In the genomic region with DNA sequence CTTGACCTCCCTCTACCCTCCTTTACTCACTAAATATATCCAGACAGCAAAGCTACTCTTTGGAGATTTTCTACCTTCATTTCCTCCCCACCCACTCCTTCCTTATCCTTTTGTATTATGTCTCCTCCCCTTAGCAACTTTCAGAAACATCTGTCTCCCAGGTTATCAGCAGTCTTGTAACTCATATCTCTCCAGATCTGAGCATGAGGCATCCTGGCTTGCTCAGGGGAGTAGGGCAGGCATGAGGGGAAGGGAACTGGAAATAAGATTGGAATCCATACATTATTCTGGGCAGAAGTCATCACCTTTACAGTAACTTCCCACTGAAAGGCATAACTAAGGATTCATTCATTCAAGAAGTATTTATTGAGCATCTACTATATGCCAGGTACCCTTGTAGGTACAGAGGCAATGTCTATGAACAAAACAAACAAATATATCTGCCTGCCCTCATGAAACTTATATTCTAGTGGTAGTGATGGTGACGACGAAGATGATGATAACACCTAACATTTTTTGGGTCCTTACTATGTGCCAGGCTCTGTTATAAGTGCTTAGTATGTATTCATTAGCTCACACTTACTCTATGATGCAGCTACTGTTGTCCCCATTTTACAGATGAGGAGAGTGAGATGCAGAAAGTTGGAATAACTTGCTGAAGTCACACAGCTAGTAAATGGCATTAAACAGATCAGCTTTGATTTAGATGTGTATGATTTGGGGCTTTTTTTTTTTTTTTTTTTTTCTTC, we compare ENCODE assay signal across 28 cellular contexts.
"Had no signal": no experiment of that assay in that cellular context is flagged by ENCODE, and none has a peak within 500 bp of the region (broad histone marks: within the 10 kb centered on the region; RNA-seq: fewer than 3 reads in every experiment).

No MANE protein-coding gene starts in this region.

- H3K36me3 ChIP-seq: adrenal gland, colonic mucosa, left ventricle myocardium inferior, ovary, sigmoid colon, upper lobe of left lung, vagina had no signal

- H3K27ac Mint-ChIP-seq: activated CD8-positive, alpha-beta T cell treated with anti-CD3 and anti-CD28 coated beads for 36 hours; activated T-cell treated with anti-CD3 and anti-CD28 coated beads, Interleukin-2, amount 50 U/mL, for 72 hours; nephron progenitor cell; progenitor cell of endocrine pancreas; stimulated activated naive CD8-positive, alpha-beta T cell treated with anti-CD3 and anti-CD28 coated beads, Interleukin-15, amount 100 ng/mL, for 72 hours; T-helper 2 cell treated with Interferon-gamma antibody and Interleukin-4, amounts not matched to agents 5 μg/mL and 100 μg/mL, for 36 hours had no signal

- ATAC-seq: activated CD8-positive, alpha-beta T cell treated with anti-CD3 and anti-CD28 coated beads for 36 hours; activated T-cell treated with anti-CD3 and anti-CD28 coated beads, Interleukin-2, amount 50 U/mL, for 72 hours; body of pancreas; mucosa of descending colon; stimulated activated effector memory CD8-positive, alpha-beta T cell treated with anti-CD3 and anti-CD28 coated beads, Interleukin-12 subunit alpha, Interleukin-12 subunit beta, amount 100 ng/mL, for 72 hours; stimulated activated naive CD8-positive, alpha-beta T cell treated with anti-CD3 and anti-CD28 coated beads, Interleukin-15, amount 100 ng/mL, for 72 hours had no signal

- H3K27me3 Mint-ChIP-seq: activated CD8-positive, alpha-beta T cell treated with anti-CD3 and anti-CD28 coated beads for 36 hours; stimulated activated naive CD8-positive, alpha-beta T cell treated with anti-CD3 and anti-CD28 coated beads, Interleukin-15, amount 100 ng/mL, for 72 hours had no signal

- H3K4me3 Mint-ChIP-seq: activated CD8-positive, alpha-beta T cell treated with anti-CD3 and anti-CD28 coated beads for 36 hours; activated T-cell treated with anti-CD3 and anti-CD28 coated beads, Interleukin-2, amount 50 U/mL, for 72 hours; nephron progenitor cell; stimulated activated effector memory CD8-positive, alpha-beta T cell treated with anti-CD3 and anti-CD28 coated beads, Interleukin-12 subunit alpha, Interleukin-12 subunit beta, amount 100 ng/mL, for 72 hours; stimulated activated naive CD8-positive, alpha-beta T cell treated with anti-CD3 and anti-CD28 coated beads, Interleukin-15, amount 100 ng/mL, for 72 hours; T-helper 2 cell treated with Interferon-gamma antibody and Interleukin-4, amounts not matched to agents 5 μg/mL and 100 μg/mL, for 36 hours had no signal

- H3K27ac ChIP-seq: adrenal gland, body of pancreas, colonic mucosa, left ventricle myocardium inferior, ovary, sigmoid colon, upper lobe of left lung, vagina had no signal

- H3K9me3 Mint-ChIP-seq: activated CD8-positive, alpha-beta T cell treated with anti-CD3 and anti-CD28 coated beads for 36 hours; activated T-cell treated with anti-CD3 and anti-CD28 coated beads, Interleukin-2, amount 50 U/mL, for 72 hours; nephron progenitor cell; stimulated activated effector memory CD8-positive, alpha-beta T cell treated with anti-CD3 and anti-CD28 coated beads, Interleukin-12 subunit alpha, Interleukin-12 subunit beta, amount 100 ng/mL, for 72 hours; stimulated activated naive CD8-positive, alpha-beta T cell treated with anti-CD3 and anti-CD28 coated beads, Interleukin-15, amount 100 ng/mL, for 72 hours; T-helper 2 cell treated with Interferon-gamma antibody and Interleukin-4, amounts not matched to agents 5 μg/mL and 100 μg/mL, for 36 hours had no signal

- H3K9me3 ChIP-seq: adrenal gland, body of pancreas, colonic mucosa, left ventricle myocardium inferior, mucosa of descending colon, ovary, sigmoid colon, upper lobe of left lung, vagina had no signal

- DNase-seq: activated CD4-positive, alpha-beta T cell treated with anti-CD3 and anti-CD28 coated beads for 48 hours; activated CD8-positive, alpha-beta T cell treated with anti-CD3 and anti-CD28 coated beads for 36 hours; activated gamma-delta T cell; activated naive CD4-positive, alpha-beta T cell treated with anti-CD3 and anti-CD28 coated beads, Interleukin-2, amount 50 U/mL, for 16 hours; activated T-cell treated with anti-CD3 and anti-CD28 coated beads, Interleukin-2, amount 50 U/mL, for 72 hours; adrenal gland; aorta; body of pancreas; colonic mucosa; effector CD8-positive, alpha-beta T cell; islet precursor cell; left ventricle myocardium inferior; mucosa of descending colon; nephron progenitor cell; ovary; retina; sigmoid colon; small intestine; stimulated activated CD4-positive, alpha-beta T cell treated with anti-CD3 and anti-CD28 coated beads, Interleukin-4, amount 100 ng/mL, for 24 hours; stimulated activated naive CD8-positive, alpha-beta T cell treated with anti-CD3 and anti-CD28 coated beads, Interleukin-15, amount 100 ng/mL, for 72 hours; substantia nigra; T-helper 1 cell; upper lobe of left lung had no signal

- H3K4me1 ChIP-seq: adrenal gland, body of pancreas, colonic mucosa, left ventricle myocardium inferior, sigmoid colon, upper lobe of left lung, vagina had no signal

- H3K27me3 ChIP-seq: adrenal gland, body of pancreas, colonic mucosa, ovary, sigmoid colon, upper lobe of left lung, vagina had no signal

- H3K4me3 ChIP-seq: adrenal gland, body of pancreas, colonic mucosa, left ventricle myocardium inferior, lung, mucosa of descending colon, ovary, sigmoid colon, upper lobe of left lung, vagina had no signal
